ENCODE assay signal across 12 cellular contexts in the genomic region with DNA sequence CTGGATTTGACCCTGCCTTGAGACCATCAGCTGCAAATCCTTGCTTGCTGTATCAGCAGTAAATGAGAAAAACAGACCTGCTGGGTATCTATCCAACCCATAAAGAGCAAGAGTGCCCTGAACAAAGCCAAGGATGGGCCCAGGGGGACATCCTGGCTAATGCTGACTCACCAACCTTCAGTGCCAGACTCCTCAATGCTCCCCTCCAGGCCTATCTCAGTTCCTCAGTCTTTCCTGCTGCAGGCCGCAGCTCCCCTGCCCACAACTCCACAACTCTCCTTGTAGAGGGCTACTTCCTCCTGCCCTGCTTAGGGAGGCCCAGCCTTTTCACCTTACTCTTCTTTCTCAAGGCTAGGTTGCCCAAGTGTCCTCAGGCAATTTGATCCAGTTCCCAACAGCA. TPM values are rescaled to one million over a fixed set of nuclear protein-coding genes. Genes with fewer than 3 reads are reported as not detected.
DNase-seq lines count a peak whose midpoint lies in the region; ATAC-seq and TF ChIP-seq lines count a peak whose summit lies in the region.
"Had no signal": no experiment of that assay in that cellular context is flagged by ENCODE, and none has a peak within 500 bp of the region (broad histone marks: within the 10 kb centered on the region; RNA-seq: fewer than 3 reads in every experiment).

No MANE protein-coding gene starts in this region.

- H3K4me3 ChIP-seq in fibroblast of the aortic adventitia (ENCODE audit: low read depth, low read length) = no peak overlapping the region
- no peak overlapping the region for H3K4me3 ChIP-seq in upper lobe of right lung

- H3K27ac Mint-ChIP-seq in activated naive CD4-positive, alpha-beta T cell treated with anti-CD3 and anti-CD28 coated beads, Interleukin-2, amount 50 U/mL, for 24 hours = peak overlapping the region; percentile 66

- no peaks in the 10 kb centered on the region for H3K27me3 ChIP-seq in upper lobe of right lung

- intact Hi-C loops in upper lobe of right lung (cut with DNase I) = no loop called here

- no peaks in the 10 kb centered on the region for H3K27me3 Mint-ChIP-seq in activated naive CD4-positive, alpha-beta T cell treated with anti-CD3 and anti-CD28 coated beads, Interleukin-2, amount 50 U/mL, for 24 hours

- H3K4me1 ChIP-seq in upper lobe of right lung = peaks cover 37% of the 10 kb centered on the region

- peaks cover 44% of the 10 kb centered on the region for H3K4me1 Mint-ChIP-seq in activated naive CD4-positive, alpha-beta T cell treated with anti-CD3 and anti-CD28 coated beads, Interleukin-2, amount 50 U/mL, for 24 hours

- peaks cover 7% of the 10 kb centered on the region for H3K36me3 Mint-ChIP-seq in activated naive CD4-positive, alpha-beta T cell treated with anti-CD3 and anti-CD28 coated beads, Interleukin-2, amount 50 U/mL, for 24 hours

- no peaks in the 10 kb centered on the region for H3K9me3 Mint-ChIP-seq in activated naive CD4-positive, alpha-beta T cell treated with anti-CD3 and anti-CD28 coated beads, Interleukin-2, amount 50 U/mL, for 24 hours

- H3K9me3 ChIP-seq in upper lobe of right lung = no peaks in the 10 kb centered on the region

- DNase-seq in activated naive CD4-positive, alpha-beta T cell (lab: John Stamatoyannopoulos, UW) = no peak
- DNase-seq in UCSD-AML1 (lab: John Stamatoyannopoulos, UW; ENCODE audit: unreplicated experiment) (peak; percentile 89), fibroblast of the aortic adventitia (ENCODE audit: low read depth) (peak; percentile 11), upper lobe of right lung (no peak), NCI-H69 (lab: John Stamatoyannopoulos, UW) (no peak)
- DNase-seq: activated CD4-positive, alpha-beta T cell treated with anti-CD3 and anti-CD28 coated beads for 48 hours; cerebellar nuclear complex; NCI-H510A had no signal

- no peak overlapping the region for H3K4me3 Mint-ChIP-seq in activated naive CD4-positive, alpha-beta T cell treated with anti-CD3 and anti-CD28 coated beads, Interleukin-2, amount 50 U/mL, for 24 hours

- H3K36me3 ChIP-seq in upper lobe of right lung = peaks cover 31% of the 10 kb centered on the region

- H3K27ac ChIP-seq in upper lobe of right lung = no peak overlapping the region
- H3K27ac ChIP-seq: parathyroid adenoma had no signal

- no peak for TF ChIP-seq CTCF in fibroblast of the aortic adventitia (IDR thresholded peaks at IDR 0.05; ENCODE audit: insufficient read depth, low read length)
- no peak for TF ChIP-seq CTCF in upper lobe of right lung (IDR thresholded peaks at IDR 0.05)

- peak; percentile 19 for ATAC-seq in upper lobe of right lung
- no peak for ATAC-seq in HG02610 (IDR thresholded peaks at IDR 0.05; ENCODE audit: unreplicated experiment)
- ATAC-seq in HG03039 (IDR thresholded peaks at IDR 0.05; ENCODE audit: unreplicated experiment) = no peak

RNA-seq across cellular contexts. Expression of a gene that starts 2.6 kb away (rescaled TPM):
- total RNA-seq in fibroblast of the aortic adventitia (ENCODE audit: low replicate concordance) = 99.0 and 220 TPM in 2 replicates
- total RNA-seq in upper lobe of right lung = 100 TPM

RNA-seq across cellular contexts. Expression of a gene that starts 5.3 kb away (rescaled TPM):
- total RNA-seq in fibroblast of the aortic adventitia (ENCODE audit: low replicate concordance) (not detected in 2 replicates), upper lobe of right lung (not detected)

RNA-seq across cellular contexts. Expression of a gene that starts 12.0 kb away (rescaled TPM):
- total RNA-seq in fibroblast of the aortic adventitia (ENCODE audit: low replicate concordance) (24.5 and 49.5 TPM in 2 replicates), upper lobe of right lung (25.2 TPM)

RNA-seq across cellular contexts. Expression of a gene that starts 19.8 kb away (rescaled TPM):
- 0.98 and 8.9 TPM in 2 replicates for total RNA-seq in fibroblast of the aortic adventitia (ENCODE audit: low replicate concordance)
- 6.8 TPM for total RNA-seq in upper lobe of right lung

RNA-seq across cellular contexts. Expression of a gene that starts 20.1 kb away (rescaled TPM):
- total RNA-seq in fibroblast of the aortic adventitia (ENCODE audit: low replicate concordance) = 134 and 196 TPM in 2 replicates
- total RNA-seq in upper lobe of right lung = 192 TPM

Comparison
In these comparisons a context has a peak if more than half of its experiments do, and no peak if none do; other contexts are left out.
1. DNase-seq: peak in UCSD-AML1 (single experiment) and fibroblast of the aortic adventitia (single experiment); none in activated naive CD4-positive, alpha-beta T cell (0 of 4), upper lobe of right lung (single experiment) and NCI-H69 (single experiment).